ENCODE assay signal across 1 cellular context in genomic region chr12:1916396-1917171, GRCh38.
TF ChIP-seq lines count a peak whose summit lies in the region.

No MANE protein-coding gene starts in this region.

TF ChIP-seq in GM23338, 12 proteins besides CTCF, POLR2A, EP300 and RAD21 (continued from another document):
- TF ChIP-seq, protein P1, sequence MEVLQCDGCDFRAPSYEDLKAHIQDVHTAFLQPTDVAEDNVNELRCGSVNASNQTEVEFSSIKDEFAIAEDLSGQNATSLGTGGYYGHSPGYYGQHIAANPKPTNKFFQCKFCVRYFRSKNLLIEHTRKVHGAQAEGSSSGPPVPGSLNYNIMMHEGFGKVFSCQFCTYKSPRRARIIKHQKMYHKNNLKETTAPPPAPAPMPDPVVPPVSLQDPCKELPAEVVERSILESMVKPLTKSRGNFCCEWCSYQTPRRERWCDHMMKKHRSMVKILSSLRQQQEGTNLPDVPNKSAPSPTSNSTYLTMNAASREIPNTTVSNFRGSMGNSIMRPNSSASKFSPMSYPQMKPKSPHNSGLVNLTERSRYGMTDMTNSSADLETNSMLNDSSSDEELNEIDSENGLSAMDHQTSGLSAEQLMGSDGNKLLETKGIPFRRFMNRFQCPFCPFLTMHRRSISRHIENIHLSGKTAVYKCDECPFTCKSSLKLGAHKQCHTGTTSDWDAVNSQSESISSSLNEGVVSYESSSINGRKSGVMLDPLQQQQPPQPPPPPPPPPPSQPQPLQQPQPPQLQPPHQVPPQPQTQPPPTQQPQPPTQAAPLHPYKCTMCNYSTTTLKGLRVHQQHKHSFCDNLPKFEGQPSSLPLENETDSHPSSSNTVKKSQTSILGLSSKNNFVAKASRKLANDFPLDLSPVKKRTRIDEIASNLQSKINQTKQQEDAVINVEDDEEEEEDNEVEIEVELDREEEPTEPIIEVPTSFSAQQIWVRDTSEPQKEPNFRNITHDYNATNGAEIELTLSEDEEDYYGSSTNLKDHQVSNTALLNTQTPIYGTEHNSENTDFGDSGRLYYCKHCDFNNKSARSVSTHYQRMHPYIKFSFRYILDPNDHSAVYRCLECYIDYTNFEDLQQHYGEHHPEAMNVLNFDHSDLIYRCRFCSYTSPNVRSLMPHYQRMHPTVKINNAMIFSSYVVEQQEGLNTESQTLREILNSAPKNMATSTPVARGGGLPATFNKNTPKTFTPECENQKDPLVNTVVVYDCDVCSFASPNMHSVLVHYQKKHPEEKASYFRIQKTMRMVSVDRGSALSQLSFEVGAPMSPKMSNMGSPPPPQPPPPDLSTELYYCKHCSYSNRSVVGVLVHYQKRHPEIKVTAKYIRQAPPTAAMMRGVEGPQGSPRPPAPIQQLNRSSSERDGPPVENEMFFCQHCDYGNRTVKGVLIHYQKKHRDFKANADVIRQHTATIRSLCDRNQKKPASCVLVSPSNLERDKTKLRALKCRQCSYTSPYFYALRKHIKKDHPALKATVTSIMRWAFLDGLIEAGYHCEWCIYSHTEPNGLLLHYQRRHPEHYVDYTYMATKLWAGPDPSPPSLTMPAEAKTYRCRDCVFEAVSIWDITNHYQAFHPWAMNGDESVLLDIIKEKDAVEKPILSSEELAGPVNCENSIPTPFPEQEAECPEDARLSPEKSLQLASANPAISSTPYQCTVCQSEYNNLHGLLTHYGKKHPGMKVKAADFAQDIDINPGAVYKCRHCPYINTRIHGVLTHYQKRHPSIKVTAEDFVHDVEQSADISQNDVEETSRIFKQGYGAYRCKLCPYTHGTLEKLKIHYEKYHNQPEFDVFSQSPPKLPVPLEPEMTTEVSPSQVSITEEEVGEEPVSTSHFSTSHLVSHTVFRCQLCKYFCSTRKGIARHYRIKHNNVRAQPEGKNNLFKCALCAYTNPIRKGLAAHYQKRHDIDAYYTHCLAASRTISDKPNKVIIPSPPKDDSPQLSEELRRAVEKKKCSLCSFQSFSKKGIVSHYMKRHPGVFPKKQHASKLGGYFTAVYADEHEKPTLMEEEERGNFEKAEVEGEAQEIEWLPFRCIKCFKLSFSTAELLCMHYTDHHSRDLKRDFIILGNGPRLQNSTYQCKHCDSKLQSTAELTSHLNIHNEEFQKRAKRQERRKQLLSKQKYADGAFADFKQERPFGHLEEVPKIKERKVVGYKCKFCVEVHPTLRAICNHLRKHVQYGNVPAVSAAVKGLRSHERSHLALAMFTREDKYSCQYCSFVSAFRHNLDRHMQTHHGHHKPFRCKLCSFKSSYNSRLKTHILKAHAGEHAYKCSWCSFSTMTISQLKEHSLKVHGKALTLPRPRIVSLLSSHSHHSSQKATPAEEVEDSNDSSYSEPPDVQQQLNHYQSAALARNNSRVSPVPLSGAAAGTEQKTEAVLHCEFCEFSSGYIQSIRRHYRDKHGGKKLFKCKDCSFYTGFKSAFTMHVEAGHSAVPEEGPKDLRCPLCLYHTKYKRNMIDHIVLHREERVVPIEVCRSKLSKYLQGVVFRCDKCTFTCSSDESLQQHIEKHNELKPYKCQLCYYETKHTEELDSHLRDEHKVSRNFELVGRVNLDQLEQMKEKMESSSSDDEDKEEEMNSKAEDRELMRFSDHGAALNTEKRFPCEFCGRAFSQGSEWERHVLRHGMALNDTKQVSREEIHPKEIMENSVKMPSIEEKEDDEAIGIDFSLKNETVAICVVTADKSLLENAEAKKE (CRISPR knock-in tag; IDR thresholded peaks at IDR 0.05) = no peak
- TF ChIP-seq POLR2AphosphoS5 (IDR thresholded peaks at IDR 0.05; ENCODE audit: low read depth) = no peak
- TF ChIP-seq, protein P2, sequence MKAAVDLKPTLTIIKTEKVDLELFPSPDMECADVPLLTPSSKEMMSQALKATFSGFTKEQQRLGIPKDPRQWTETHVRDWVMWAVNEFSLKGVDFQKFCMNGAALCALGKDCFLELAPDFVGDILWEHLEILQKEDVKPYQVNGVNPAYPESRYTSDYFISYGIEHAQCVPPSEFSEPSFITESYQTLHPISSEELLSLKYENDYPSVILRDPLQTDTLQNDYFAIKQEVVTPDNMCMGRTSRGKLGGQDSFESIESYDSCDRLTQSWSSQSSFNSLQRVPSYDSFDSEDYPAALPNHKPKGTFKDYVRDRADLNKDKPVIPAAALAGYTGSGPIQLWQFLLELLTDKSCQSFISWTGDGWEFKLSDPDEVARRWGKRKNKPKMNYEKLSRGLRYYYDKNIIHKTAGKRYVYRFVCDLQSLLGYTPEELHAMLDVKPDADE (IDR thresholded peaks at IDR 0.05) = no peak
- no peak for TF ChIP-seq CREB1 (CRISPR knock-in tag; IDR thresholded peaks at IDR 0.05; ENCODE audit: low read depth)
